In the genomic region with DNA sequence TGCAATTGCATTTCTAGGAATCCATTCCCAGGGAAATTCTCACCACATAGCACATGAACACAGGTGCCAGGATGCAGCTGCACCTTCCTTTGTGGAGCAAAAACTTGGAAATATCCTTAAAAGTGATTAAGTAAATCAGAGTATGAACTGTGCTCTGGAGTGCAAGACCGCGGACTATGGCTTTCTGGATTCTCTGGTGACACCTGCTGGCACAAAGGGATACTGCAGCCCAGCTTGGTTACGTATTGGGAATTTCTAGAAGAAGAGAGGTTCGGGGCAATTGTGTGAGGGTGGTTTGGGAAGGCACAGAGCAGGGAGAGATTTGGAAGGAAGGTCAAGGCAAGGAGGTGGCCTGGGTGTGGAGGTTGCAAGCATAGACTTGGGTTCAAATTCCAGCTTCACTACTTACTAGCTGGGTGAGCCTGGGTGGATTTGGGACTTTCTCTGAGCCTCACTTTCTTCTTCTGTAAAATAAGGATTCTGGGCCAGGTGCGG, we compare ENCODE assay signal across 1 cellular context.
TF ChIP-seq lines count a peak whose summit lies in the region.

No MANE protein-coding gene starts in this region.

TF ChIP-seq in HepG2, 621 proteins besides CTCF, POLR2A, EP300 and RAD21 (continued from another document and continues in another):
- TF ChIP-seq, protein P1, sequence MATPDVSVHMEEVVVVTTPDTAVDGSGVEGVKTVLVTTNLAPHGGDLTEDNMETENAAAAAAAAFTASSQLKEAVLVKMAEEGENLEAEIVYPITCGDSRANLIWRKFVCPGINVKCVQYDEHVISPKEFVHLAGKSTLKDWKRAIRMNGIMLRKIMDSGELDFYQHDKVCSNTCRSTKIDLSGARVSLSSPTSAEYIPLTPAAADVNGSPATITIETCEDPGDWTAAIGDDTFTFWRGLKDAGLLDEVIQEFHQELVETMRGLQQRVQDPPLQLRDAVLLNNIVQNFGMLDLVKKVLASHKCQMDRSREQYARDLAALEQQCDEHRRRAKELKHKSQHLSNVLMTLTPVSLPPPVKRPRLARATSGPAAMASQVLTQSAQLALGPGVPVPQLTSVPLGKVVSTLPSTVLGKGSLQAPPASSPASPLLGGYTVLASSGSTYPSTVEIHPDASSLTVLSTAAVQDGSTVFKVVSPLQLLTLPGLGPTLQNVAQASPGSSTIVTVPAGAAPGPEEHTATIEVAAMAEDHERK (CRISPR knock-in tag; IDR thresholded peaks at IDR 0.05; ENCODE audit: low read depth), result no peak
- TF ChIP-seq, protein P2, sequence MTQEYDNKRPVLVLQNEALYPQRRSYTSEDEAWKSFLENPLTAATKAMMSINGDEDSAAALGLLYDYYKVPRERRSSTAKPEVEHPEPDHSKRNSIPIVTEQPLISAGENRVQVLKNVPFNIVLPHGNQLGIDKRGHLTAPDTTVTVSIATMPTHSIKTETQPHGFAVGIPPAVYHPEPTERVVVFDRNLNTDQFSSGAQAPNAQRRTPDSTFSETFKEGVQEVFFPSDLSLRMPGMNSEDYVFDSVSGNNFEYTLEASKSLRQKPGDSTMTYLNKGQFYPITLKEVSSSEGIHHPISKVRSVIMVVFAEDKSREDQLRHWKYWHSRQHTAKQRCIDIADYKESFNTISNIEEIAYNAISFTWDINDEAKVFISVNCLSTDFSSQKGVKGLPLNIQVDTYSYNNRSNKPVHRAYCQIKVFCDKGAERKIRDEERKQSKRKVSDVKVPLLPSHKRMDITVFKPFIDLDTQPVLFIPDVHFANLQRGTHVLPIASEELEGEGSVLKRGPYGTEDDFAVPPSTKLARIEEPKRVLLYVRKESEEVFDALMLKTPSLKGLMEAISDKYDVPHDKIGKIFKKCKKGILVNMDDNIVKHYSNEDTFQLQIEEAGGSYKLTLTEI (CRISPR knock-in tag; conservative IDR thresholded peaks at IDR 0.05), result no peak
- no peak for TF ChIP-seq NFYC (CRISPR knock-in tag; IDR thresholded peaks at IDR 0.05)
- TF ChIP-seq, protein P3, sequence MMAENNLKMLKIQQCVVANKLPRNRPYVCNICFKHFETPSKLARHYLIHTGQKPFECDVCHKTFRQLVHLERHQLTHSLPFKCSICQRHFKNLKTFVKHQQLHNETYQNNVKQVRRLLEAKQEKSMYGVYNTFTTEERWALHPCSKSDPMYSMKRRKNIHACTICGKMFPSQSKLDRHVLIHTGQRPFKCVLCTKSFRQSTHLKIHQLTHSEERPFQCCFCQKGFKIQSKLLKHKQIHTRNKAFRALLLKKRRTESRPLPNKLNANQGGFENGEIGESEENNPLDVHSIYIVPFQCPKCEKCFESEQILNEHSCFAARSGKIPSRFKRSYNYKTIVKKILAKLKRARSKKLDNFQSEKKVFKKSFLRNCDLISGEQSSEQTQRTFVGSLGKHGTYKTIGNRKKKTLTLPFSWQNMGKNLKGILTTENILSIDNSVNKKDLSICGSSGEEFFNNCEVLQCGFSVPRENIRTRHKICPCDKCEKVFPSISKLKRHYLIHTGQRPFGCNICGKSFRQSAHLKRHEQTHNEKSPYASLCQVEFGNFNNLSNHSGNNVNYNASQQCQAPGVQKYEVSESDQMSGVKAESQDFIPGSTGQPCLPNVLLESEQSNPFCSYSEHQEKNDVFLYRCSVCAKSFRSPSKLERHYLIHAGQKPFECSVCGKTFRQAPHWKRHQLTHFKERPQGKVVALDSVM (CRISPR knock-in tag; IDR thresholded peaks at IDR 0.05), result no peak
- TF ChIP-seq, protein P4, sequence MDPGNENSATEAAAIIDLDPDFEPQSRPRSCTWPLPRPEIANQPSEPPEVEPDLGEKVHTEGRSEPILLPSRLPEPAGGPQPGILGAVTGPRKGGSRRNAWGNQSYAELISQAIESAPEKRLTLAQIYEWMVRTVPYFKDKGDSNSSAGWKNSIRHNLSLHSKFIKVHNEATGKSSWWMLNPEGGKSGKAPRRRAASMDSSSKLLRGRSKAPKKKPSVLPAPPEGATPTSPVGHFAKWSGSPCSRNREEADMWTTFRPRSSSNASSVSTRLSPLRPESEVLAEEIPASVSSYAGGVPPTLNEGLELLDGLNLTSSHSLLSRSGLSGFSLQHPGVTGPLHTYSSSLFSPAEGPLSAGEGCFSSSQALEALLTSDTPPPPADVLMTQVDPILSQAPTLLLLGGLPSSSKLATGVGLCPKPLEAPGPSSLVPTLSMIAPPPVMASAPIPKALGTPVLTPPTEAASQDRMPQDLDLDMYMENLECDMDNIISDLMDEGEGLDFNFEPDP (CRISPR knock-in tag; conservative IDR thresholded peaks at IDR 0.05), result no peak
- TF ChIP-seq, protein P5, sequence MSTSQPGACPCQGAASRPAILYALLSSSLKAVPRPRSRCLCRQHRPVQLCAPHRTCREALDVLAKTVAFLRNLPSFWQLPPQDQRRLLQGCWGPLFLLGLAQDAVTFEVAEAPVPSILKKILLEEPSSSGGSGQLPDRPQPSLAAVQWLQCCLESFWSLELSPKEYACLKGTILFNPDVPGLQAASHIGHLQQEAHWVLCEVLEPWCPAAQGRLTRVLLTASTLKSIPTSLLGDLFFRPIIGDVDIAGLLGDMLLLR (CRISPR knock-in tag; IDR thresholded peaks at IDR 0.05), result no peak
- TF ChIP-seq TRIM24 (CRISPR knock-in tag; IDR thresholded peaks at IDR 0.05), result no peak
- TF ChIP-seq ZNF672 (CRISPR knock-in tag; IDR thresholded peaks at IDR 0.05), result no peak
- peak; percentile 76; the same call in 1 of the 2 replicates for TF ChIP-seq MTF2 (CRISPR knock-in tag; IDR thresholded peaks at IDR 0.05; ENCODE audit: borderline replicate concordance)
- TF ChIP-seq U2AF1 (optimal IDR thresholded peaks at IDR 0.05; ENCODE audit: low read depth, low read length), result no peak
- TF ChIP-seq, protein P6, sequence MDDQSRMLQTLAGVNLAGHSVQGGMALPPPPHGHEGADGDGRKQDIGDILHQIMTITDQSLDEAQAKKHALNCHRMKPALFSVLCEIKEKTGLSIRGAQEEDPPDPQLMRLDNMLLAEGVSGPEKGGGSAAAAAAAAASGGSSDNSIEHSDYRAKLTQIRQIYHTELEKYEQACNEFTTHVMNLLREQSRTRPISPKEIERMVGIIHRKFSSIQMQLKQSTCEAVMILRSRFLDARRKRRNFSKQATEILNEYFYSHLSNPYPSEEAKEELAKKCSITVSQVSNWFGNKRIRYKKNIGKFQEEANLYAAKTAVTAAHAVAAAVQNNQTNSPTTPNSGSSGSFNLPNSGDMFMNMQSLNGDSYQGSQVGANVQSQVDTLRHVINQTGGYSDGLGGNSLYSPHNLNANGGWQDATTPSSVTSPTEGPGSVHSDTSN (CRISPR knock-in tag; IDR thresholded peaks at IDR 0.05; ENCODE audit: borderline replicate concordance), result no peak
- TF ChIP-seq, protein P7, sequence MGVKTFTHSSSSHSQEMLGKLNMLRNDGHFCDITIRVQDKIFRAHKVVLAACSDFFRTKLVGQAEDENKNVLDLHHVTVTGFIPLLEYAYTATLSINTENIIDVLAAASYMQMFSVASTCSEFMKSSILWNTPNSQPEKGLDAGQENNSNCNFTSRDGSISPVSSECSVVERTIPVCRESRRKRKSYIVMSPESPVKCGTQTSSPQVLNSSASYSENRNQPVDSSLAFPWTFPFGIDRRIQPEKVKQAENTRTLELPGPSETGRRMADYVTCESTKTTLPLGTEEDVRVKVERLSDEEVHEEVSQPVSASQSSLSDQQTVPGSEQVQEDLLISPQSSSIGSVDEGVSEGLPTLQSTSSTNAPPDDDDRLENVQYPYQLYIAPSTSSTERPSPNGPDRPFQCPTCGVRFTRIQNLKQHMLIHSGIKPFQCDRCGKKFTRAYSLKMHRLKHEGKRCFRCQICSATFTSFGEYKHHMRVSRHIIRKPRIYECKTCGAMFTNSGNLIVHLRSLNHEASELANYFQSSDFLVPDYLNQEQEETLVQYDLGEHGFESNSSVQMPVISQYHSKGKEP (CRISPR knock-in tag; IDR thresholded peaks at IDR 0.05), result no peak
- TF ChIP-seq ZNF563 (CRISPR knock-in tag; IDR thresholded peaks at IDR 0.05), result no peak
- TF ChIP-seq NCOA1 (CRISPR knock-in tag; IDR thresholded peaks at IDR 0.05), result 0 out of 2 replicates have a peak, but pooled peaks have one; percentile 75
- no peak for TF ChIP-seq EHMT2 (IDR thresholded peaks at IDR 0.05; ENCODE audit: borderline replicate concordance, low read depth, low read length)
- no peak for TF ChIP-seq ZNF354B (CRISPR knock-in tag; IDR thresholded peaks at IDR 0.05)
- TF ChIP-seq, protein P8, sequence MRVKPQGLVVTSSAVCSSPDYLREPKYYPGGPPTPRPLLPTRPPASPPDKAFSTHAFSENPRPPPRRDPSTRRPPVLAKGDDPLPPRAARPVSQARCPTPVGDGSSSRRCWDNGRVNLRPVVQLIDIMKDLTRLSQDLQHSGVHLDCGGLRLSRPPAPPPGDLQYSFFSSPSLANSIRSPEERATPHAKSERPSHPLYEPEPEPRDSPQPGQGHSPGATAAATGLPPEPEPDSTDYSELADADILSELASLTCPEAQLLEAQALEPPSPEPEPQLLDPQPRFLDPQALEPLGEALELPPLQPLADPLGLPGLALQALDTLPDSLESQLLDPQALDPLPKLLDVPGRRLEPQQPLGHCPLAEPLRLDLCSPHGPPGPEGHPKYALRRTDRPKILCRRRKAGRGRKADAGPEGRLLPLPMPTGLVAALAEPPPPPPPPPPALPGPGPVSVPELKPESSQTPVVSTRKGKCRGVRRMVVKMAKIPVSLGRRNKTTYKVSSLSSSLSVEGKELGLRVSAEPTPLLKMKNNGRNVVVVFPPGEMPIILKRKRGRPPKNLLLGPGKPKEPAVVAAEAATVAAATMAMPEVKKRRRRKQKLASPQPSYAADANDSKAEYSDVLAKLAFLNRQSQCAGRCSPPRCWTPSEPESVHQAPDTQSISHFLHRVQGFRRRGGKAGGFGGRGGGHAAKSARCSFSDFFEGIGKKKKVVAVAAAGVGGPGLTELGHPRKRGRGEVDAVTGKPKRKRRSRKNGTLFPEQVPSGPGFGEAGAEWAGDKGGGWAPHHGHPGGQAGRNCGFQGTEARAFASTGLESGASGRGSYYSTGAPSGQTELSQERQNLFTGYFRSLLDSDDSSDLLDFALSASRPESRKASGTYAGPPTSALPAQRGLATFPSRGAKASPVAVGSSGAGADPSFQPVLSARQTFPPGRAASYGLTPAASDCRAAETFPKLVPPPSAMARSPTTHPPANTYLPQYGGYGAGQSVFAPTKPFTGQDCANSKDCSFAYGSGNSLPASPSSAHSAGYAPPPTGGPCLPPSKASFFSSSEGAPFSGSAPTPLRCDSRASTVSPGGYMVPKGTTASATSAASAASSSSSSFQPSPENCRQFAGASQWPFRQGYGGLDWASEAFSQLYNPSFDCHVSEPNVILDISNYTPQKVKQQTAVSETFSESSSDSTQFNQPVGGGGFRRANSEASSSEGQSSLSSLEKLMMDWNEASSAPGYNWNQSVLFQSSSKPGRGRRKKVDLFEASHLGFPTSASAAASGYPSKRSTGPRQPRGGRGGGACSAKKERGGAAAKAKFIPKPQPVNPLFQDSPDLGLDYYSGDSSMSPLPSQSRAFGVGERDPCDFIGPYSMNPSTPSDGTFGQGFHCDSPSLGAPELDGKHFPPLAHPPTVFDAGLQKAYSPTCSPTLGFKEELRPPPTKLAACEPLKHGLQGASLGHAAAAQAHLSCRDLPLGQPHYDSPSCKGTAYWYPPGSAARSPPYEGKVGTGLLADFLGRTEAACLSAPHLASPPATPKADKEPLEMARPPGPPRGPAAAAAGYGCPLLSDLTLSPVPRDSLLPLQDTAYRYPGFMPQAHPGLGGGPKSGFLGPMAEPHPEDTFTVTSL (CRISPR knock-in tag; IDR thresholded peaks at IDR 0.05; ENCODE audit: borderline replicate concordance), result no peak
- no peak for TF ChIP-seq ZSCAN12 (CRISPR knock-in tag; IDR thresholded peaks at IDR 0.05)
- TF ChIP-seq, protein P9, sequence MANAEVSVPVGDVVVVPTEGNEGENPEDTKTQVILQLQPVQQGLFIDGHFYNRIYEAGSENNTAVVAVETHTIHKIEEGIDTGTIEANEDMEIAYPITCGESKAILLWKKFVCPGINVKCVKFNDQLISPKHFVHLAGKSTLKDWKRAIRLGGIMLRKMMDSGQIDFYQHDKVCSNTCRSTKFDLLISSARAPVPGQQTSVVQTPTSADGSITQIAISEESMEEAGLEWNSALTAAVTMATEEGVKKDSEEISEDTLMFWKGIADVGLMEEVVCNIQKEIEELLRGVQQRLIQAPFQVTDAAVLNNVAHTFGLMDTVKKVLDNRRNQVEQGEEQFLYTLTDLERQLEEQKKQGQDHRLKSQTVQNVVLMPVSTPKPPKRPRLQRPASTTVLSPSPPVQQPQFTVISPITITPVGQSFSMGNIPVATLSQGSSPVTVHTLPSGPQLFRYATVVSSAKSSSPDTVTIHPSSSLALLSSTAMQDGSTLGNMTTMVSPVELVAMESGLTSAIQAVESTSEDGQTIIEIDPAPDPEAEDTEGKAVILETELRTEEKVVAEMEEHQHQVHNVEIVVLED (CRISPR knock-in tag; IDR thresholded peaks at IDR 0.05; ENCODE audit: borderline replicate concordance), result no peak; the same call in 1 of the 2 replicates
- peak; percentile 38; the same call in 1 of the 2 replicates for TF ChIP-seq KAT8 (CRISPR knock-in tag; IDR thresholded peaks at IDR 0.05)
- TF ChIP-seq, protein P10, sequence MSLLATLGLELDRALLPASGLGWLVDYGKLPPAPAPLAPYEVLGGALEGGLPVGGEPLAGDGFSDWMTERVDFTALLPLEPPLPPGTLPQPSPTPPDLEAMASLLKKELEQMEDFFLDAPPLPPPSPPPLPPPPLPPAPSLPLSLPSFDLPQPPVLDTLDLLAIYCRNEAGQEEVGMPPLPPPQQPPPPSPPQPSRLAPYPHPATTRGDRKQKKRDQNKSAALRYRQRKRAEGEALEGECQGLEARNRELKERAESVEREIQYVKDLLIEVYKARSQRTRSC (CRISPR knock-in tag; IDR thresholded peaks at IDR 0.05; ENCODE audit: low read depth), result no peak
- no peak for TF ChIP-seq SRSF9 (IDR thresholded peaks at IDR 0.05; ENCODE audit: borderline replicate concordance, insufficient read depth, low read depth, low read length, poor library complexity, severe bottlenecking)
- peak; percentile 28 for TF ChIP-seq IKZF4 (CRISPR knock-in tag; IDR thresholded peaks at IDR 0.05; ENCODE audit: borderline replicate concordance, low read depth, not compliant biosample characterization)
- TF ChIP-seq ZNF850 (CRISPR knock-in tag; conservative IDR thresholded peaks at IDR 0.05), result no peak
- TF ChIP-seq, protein P11, sequence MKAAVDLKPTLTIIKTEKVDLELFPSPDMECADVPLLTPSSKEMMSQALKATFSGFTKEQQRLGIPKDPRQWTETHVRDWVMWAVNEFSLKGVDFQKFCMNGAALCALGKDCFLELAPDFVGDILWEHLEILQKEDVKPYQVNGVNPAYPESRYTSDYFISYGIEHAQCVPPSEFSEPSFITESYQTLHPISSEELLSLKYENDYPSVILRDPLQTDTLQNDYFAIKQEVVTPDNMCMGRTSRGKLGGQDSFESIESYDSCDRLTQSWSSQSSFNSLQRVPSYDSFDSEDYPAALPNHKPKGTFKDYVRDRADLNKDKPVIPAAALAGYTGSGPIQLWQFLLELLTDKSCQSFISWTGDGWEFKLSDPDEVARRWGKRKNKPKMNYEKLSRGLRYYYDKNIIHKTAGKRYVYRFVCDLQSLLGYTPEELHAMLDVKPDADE (CRISPR knock-in tag; IDR thresholded peaks at IDR 0.05), result no peak
- TF ChIP-seq ZNF549 (CRISPR knock-in tag; IDR thresholded peaks at IDR 0.05), result no peak
- TF ChIP-seq HOXA9 (CRISPR knock-in tag; IDR thresholded peaks at IDR 0.05; ENCODE audit: borderline replicate concordance), result no peak
- no peak for TF ChIP-seq PCBP1 (IDR thresholded peaks at IDR 0.05; ENCODE audit: borderline replicate concordance, low read depth, low read length)
- TF ChIP-seq ATF7-NPFF (CRISPR knock-in tag; IDR thresholded peaks at IDR 0.05; ENCODE audit: low read depth), result no peak
- TF ChIP-seq ZEB1 (IDR thresholded peaks at IDR 0.05; ENCODE audit: insufficient replicate concordance, low read depth), result no peak
- TF ChIP-seq, protein P12, sequence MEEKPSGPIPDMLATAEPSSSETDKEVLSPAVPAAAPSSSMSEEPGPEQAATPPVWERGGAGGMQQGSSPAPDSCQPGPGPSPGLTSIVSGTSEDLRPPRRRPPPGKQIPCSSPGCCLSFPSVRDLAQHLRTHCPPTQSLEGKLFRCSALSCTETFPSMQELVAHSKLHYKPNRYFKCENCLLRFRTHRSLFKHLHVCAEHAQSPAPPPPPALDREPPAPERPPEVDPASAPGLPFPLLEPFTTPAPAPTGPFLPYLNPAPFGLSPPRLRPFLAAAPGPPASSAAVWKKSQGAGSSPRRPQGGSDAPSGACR (CRISPR knock-in tag; IDR thresholded peaks at IDR 0.05), result 0 out of 2 replicates have a peak, but pooled peaks have one; percentile 69
